Comparison of ENCODE assay signal across 1 cellular context in genomic region chr3:44761347-44762169, GRCh38.
A peak's percentile ranks its signal among the peaks of the same experiment; 100 is the strongest.
TF ChIP-seq lines count a peak whose summit lies in the region.

Gene KIAA1143, minus strand, starts transcription at chr3:44761619. Its CDS starts 17 bp downstream, at chr3:44761602.
Gene KIF15, plus strand, starts transcription at chr3:44761794. Its CDS starts 72 bp downstream, at chr3:44761866.

TF ChIP-seq in HEK293, 187 proteins besides CTCF, POLR2A, EP300 and RAD21 (continued from another document and continues in another):
- no peak for TF ChIP-seq TSHZ1 (tag by site-specific recombination; IDR thresholded peaks at IDR 0.05; ENCODE audit: borderline replicate concordance)
- TF ChIP-seq PRDM4 (tag by site-specific recombination; IDR thresholded peaks at IDR 0.05) = no peak
- no peak for TF ChIP-seq ZNF449 (tag by site-specific recombination; IDR thresholded peaks at IDR 0.05)
- no peak for TF ChIP-seq ZNF830 (tag by site-specific recombination; IDR thresholded peaks at IDR 0.05; ENCODE audit: low read depth)
- no peak for TF ChIP-seq ZNF701 (tag by site-specific recombination; IDR thresholded peaks at IDR 0.05)
- peak; percentile 89 for TF ChIP-seq ZBTB20 (tag by site-specific recombination; IDR thresholded peaks at IDR 0.05)
- peak; percentile 71 for TF ChIP-seq ZNF558 (tag by site-specific recombination; IDR thresholded peaks at IDR 0.05)
- no peak for TF ChIP-seq AEBP2 (tag by site-specific recombination; IDR thresholded peaks at IDR 0.05; ENCODE audit: borderline replicate concordance)
- TF ChIP-seq ZBTB8A (tag by site-specific recombination; IDR thresholded peaks at IDR 0.05) = peak; percentile 71
- no peak for TF ChIP-seq ZNF132 (tag by site-specific recombination; IDR thresholded peaks at IDR 0.05; ENCODE audit: borderline replicate concordance)
- TF ChIP-seq ZNF121 (tag by site-specific recombination; IDR thresholded peaks at IDR 0.05) = no peak
- TF ChIP-seq GLIS2 (tag by site-specific recombination; IDR thresholded peaks at IDR 0.05) = no peak
- no peak for TF ChIP-seq ZNF416 (tag by site-specific recombination; IDR thresholded peaks at IDR 0.05)
- no peak for TF ChIP-seq PRDM6 (tag by site-specific recombination; IDR thresholded peaks at IDR 0.05)
- no peak for TF ChIP-seq SCRT2 (tag by site-specific recombination; IDR thresholded peaks at IDR 0.05)
- no peak for TF ChIP-seq ZNF785 (tag by site-specific recombination; IDR thresholded peaks at IDR 0.05)
- TF ChIP-seq ZNF175 (tag by site-specific recombination; IDR thresholded peaks at IDR 0.05) = no peak
- peak; percentile 39; the same call in 1 of the 2 replicates for TF ChIP-seq ZBTB48 (tag by site-specific recombination; IDR thresholded peaks at IDR 0.05)
- TF ChIP-seq ZNF148 (tag by site-specific recombination; IDR thresholded peaks at IDR 0.05; ENCODE audit: borderline replicate concordance) = no peak
- TF ChIP-seq EGR2 (tag by site-specific recombination; IDR thresholded peaks at IDR 0.05; ENCODE audit: low read depth) = peak; percentile 75
- no peak; the same call in 1 of the 2 replicates for TF ChIP-seq ZFP37 (tag by site-specific recombination; IDR thresholded peaks at IDR 0.05)
- peak; percentile 67 for TF ChIP-seq ZNF843 (tag by site-specific recombination; IDR thresholded peaks at IDR 0.05)
- no peak for TF ChIP-seq ZNF157 (tag by site-specific recombination; IDR thresholded peaks at IDR 0.05)
- no peak for TF ChIP-seq ZNF777 (tag by site-specific recombination; IDR thresholded peaks at IDR 0.05; ENCODE audit: borderline replicate concordance)
- TF ChIP-seq ZSCAN5A (tag by site-specific recombination; IDR thresholded peaks at IDR 0.05) = no peak
- TF ChIP-seq ZNF362 (tag by site-specific recombination; IDR thresholded peaks at IDR 0.05) = no peak
- no peak for TF ChIP-seq ZNF292 (tag by site-specific recombination; IDR thresholded peaks at IDR 0.05; ENCODE audit: borderline replicate concordance, low read depth)
- no peak for TF ChIP-seq ZNF704 (tag by site-specific recombination; IDR thresholded peaks at IDR 0.05)
- TF ChIP-seq ZNF544 (tag by site-specific recombination; IDR thresholded peaks at IDR 0.05) = no peak
- no peak for TF ChIP-seq ZFP41 (tag by site-specific recombination; IDR thresholded peaks at IDR 0.05; ENCODE audit: borderline replicate concordance)
- TF ChIP-seq ZNF677 (tag by site-specific recombination; IDR thresholded peaks at IDR 0.05) = no peak
- no peak for TF ChIP-seq ZNF274 (IDR thresholded peaks at IDR 0.05; ENCODE audit: low read length)
- TF ChIP-seq ZNF274 (tag by site-specific recombination; IDR thresholded peaks at IDR 0.05; ENCODE audit: borderline replicate concordance) = no peak
- TF ChIP-seq ZNF624 (tag by site-specific recombination; IDR thresholded peaks at IDR 0.05) = no peak
- TF ChIP-seq ZIC2 (tag by site-specific recombination; IDR thresholded peaks at IDR 0.05) = no peak
- no peak for TF ChIP-seq ZNF514 (tag by site-specific recombination; IDR thresholded peaks at IDR 0.05)
- TF ChIP-seq ZNF37A (tag by site-specific recombination; IDR thresholded peaks at IDR 0.05) = no peak
- TF ChIP-seq ZNF140 (tag by site-specific recombination; IDR thresholded peaks at IDR 0.05) = no peak
- 0 out of 2 replicates have a peak, but pooled peaks have one; percentile 37 for TF ChIP-seq REPIN1 (tag by site-specific recombination; IDR thresholded peaks at IDR 0.05; ENCODE audit: low read depth)
- no peak for TF ChIP-seq ZBTB7A (tag by site-specific recombination; IDR thresholded peaks at IDR 0.05; ENCODE audit: low read depth)
- peak; percentile 90 for TF ChIP-seq ZNF561 (tag by site-specific recombination; IDR thresholded peaks at IDR 0.05; ENCODE audit: borderline replicate concordance)
- TF ChIP-seq ZNF169 (tag by site-specific recombination; IDR thresholded peaks at IDR 0.05) = no peak
- no peak for TF ChIP-seq ZNF114 (tag by site-specific recombination; IDR thresholded peaks at IDR 0.05)
- no peak for TF ChIP-seq ZNF626 (tag by site-specific recombination; IDR thresholded peaks at IDR 0.05)
